Comparison of ENCODE assay signal across 16 cellular contexts in genomic region chr2:207042155-207042554, GRCh38.
DNase-seq lines count a peak whose midpoint lies in the region; ATAC-seq and TF ChIP-seq lines count a peak whose summit lies in the region.
"Had no signal": no experiment of that assay in that cellular context is flagged by ENCODE, and none has a peak within 500 bp of the region (broad histone marks: within the 10 kb centered on the region; RNA-seq: fewer than 3 reads in every experiment).

No MANE protein-coding gene starts in this region.

- H3K9me3 ChIP-seq in SJSA1 (replicated peaks) = no peaks in the 10 kb centered on the region
- H3K9me3 ChIP-seq in fibroblast of lung (ENCODE audit: control insufficient read depth, insufficient read depth, low read depth, low read length) = no peaks in the 10 kb centered on the region
- H3K9me3 ChIP-seq in upper lobe of right lung = no peaks in the 10 kb centered on the region
- H3K9me3 ChIP-seq: neutrophil, vagina had no signal

- DNase-seq in AG09309 (ENCODE audit: low read depth) (peak; percentile 3), SJSA1 (ENCODE audit: low read depth in 1 of 2, low spot score in 2 of 2) (peak in 1 of 2 experiments; percentile 59), fibroblast of lung (ENCODE audit: low read depth in 2 of 2) (peak; percentile 44 to 52), renal cortical epithelial cell (ENCODE audit: low read depth) (peak; percentile 18), GM20000 (ENCODE audit: low spot score) (no peak), upper lobe of right lung (no peak), DMS79 treated with DMSO at 0.1 percent for 48 hours (lab: John Stamatoyannopoulos, UW) (no peak)
- no peak for DNase-seq in stimulated activated CD4-positive, alpha-beta T cell treated with anti-CD3 and anti-CD28 coated beads, Interleukin-15, amount 100 ng/mL, for 24 hours
- DNase-seq: activated CD4-positive, CD25-positive, alpha-beta regulatory T cell; activated gamma-delta T cell treated with Interleukin-2 at 50 U/mL for 16 hours; GDM1; NCI-H2171 treated with DMSO at 0.1 percent for 48 hours; T-helper 17 cell had no signal

- H3K27ac ChIP-seq in SJSA1 (peak overlapping the region; percentile 48), fibroblast of lung (ENCODE audit: insufficient read depth, low read length) (no peak overlapping the region), upper lobe of right lung (no peak overlapping the region)
- H3K27ac ChIP-seq: neutrophil, vagina had no signal

- H3K79me2 ChIP-seq in fibroblast of lung (ENCODE audit: control insufficient read depth, insufficient read depth, low read length) = no peaks in the 10 kb centered on the region

- H3K4me3 ChIP-seq in AG09309 (ENCODE audit: control insufficient read depth, low read depth, low read length) (no peak overlapping the region), SJSA1 (no peak overlapping the region), fibroblast of lung (replicated peaks in 1 of 4; ENCODE audit: control extremely low read depth in 1 of 4, insufficient read depth in 1 of 4, low read depth in 3 of 4, low read length in 4 of 4) (no peak overlapping the region), upper lobe of right lung (no peak overlapping the region)

- H3K36me3 ChIP-seq in SJSA1 (no peaks in the 10 kb centered on the region), fibroblast of lung (ENCODE audit: control insufficient read depth, insufficient read depth, low read length) (no peaks in the 10 kb centered on the region), upper lobe of right lung (no peaks in the 10 kb centered on the region)
- H3K36me3 ChIP-seq: neutrophil, vagina had no signal

- H3K27me3 ChIP-seq in SJSA1 (replicated peaks) = no peaks in the 10 kb centered on the region
- no peaks in the 10 kb centered on the region for H3K27me3 ChIP-seq in fibroblast of lung (ENCODE audit: control insufficient read depth, insufficient read depth, low read length)
- no peaks in the 10 kb centered on the region for H3K27me3 ChIP-seq in upper lobe of right lung
- H3K27me3 ChIP-seq: vagina had no signal

- H3K4me2 ChIP-seq in fibroblast of lung (ENCODE audit: extremely low read depth, insufficient read depth, low read length) = no peak overlapping the region

- H3K4me1 ChIP-seq in SJSA1 (replicated peaks) (peaks cover 55% of the 10 kb centered on the region), fibroblast of lung (ENCODE audit: control insufficient read depth, extremely low read depth, insufficient read depth, low read length) (no peaks in the 10 kb centered on the region), upper lobe of right lung (peaks cover 4% of the 10 kb centered on the region)

- no peak overlapping the region for H3K9ac ChIP-seq in fibroblast of lung (ENCODE audit: insufficient read depth, low read length)

- no peak for TF ChIP-seq CTCF in AG09309 (IDR thresholded peaks at IDR 0.05; ENCODE audit: control insufficient read depth, insufficient read depth, low read depth, low read length, missing control alignments)
- no peak for TF ChIP-seq CTCF in fibroblast of lung (conservative IDR thresholded peaks at IDR 0.05 in 1 of 2, IDR thresholded peaks at IDR 0.05 in 1 of 2; ENCODE audit: low read depth in 1 of 2, low read length in 2 of 2)
- no peak for TF ChIP-seq CTCF in GM20000 (IDR thresholded peaks at IDR 0.05; ENCODE audit: extremely low read depth, missing control alignments)
- TF ChIP-seq CTCF in upper lobe of right lung (IDR thresholded peaks at IDR 0.05) = no peak

- no peaks in the 10 kb centered on the region for H4K20me1 ChIP-seq in fibroblast of lung (ENCODE audit: control insufficient read depth, extremely low read depth, insufficient read depth, low read length)

- intact Hi-C loops in upper lobe of right lung (cut with DNase I) = no loop called here

- H2AFZ ChIP-seq in fibroblast of lung (ENCODE audit: low read length) = no peak overlapping the region

- no peak for ATAC-seq in upper lobe of right lung
- ATAC-seq: stimulated activated effector memory CD8-positive, alpha-beta T cell treated with anti-CD3 and anti-CD28 coated beads, Interleukin-12 subunit alpha, Interleukin-12 subunit beta, amount 100 ng/mL, for 72 hours; T-helper 17 cell had no signal

Comparison
In these comparisons a context has a peak if more than half of its experiments do, and no peak if none do; other contexts are left out.
1. DNase-seq: peak in AG09309 (single experiment), fibroblast of lung (2 of 2) and renal cortical epithelial cell (single experiment); none in GM20000 (single experiment), upper lobe of right lung (single experiment), DMS79 treated with DMSO at 0.1 percent for 48 hours (single experiment) and stimulated activated CD4-positive, alpha-beta T cell treated with anti-CD3 and anti-CD28 coated beads, Interleukin-15, amount 100 ng/mL, for 24 hours (single experiment).